In genomic region chr2:11182951-11183350, GRCh38 we compare ENCODE assay signal across 37 cellular contexts.
"Had no signal": no experiment of that assay in that cellular context is flagged by ENCODE, and none has a peak within 500 bp of the region (broad histone marks: within the 10 kb centered on the region; RNA-seq: fewer than 3 reads in every experiment).

No MANE protein-coding gene starts in this region.

- H3K27ac ChIP-seq: ascending aorta, VCaP had no signal

- FAIRE-seq: colon, TTC549 had no signal

- H3K27me3 ChIP-seq: ascending aorta had no signal

- H3K9me3 Mint-ChIP-seq: activated B cell treated with CpG ODN at 0.5 μM for 24 hours; activated CD4-positive, alpha-beta memory T cell treated with anti-CD3 and anti-CD28 coated beads for 36 hours; activated CD4-positive, alpha-beta T cell treated with anti-CD3 and anti-CD28 coated beads, Interleukin-2, amount 10 ng/mL, durations not matched to agents 24 days and 14 days; activated CD8-positive, alpha-beta T cell treated with anti-CD3 and anti-CD28 coated beads for 36 hours; activated naive CD4-positive, alpha-beta T cell treated with anti-CD3 and anti-CD28 coated beads for 36 hours; activated naive CD8-positive, alpha-beta T cell treated with anti-CD3 and anti-CD28 coated beads, Interleukin-2, amount 10 ng/mL, durations not matched to agents 7 days and 5 days; activated naive CD8-positive, alpha-beta T cell treated with anti-CD3 and anti-CD28 coated beads, Interleukin-2, amount 50 U/mL, for 24 hours; activated T-cell treated with anti-CD3 and anti-CD28 coated beads, Interleukin-2, amount 50 U/mL, for 4 hours; activated T-cell treated with anti-CD3 and anti-CD28 coated beads, Interleukin-2, amount 50 U/mL, for 72 hours; activated T-helper 1 cell treated with anti-CD3 and anti-CD28 coated beads, Interleukin-12 subunit alpha, Interleukin-12 subunit beta, Interleukin-2, Interleukin-4 antibody, amounts not matched to agents 30 ng/mL and 10 ng/mL and 1 ng/mL, durations not matched to agents 14 hours and 24 hours and 36 hours; activated T-helper 17 cell treated with anti-CD3 and anti-CD28 coated beads, Interleukin-2, amount 50 U/mL, for 72 hours; brain; T-helper 1 cell treated with Interleukin-12 subunit alpha and Interleukin-12 subunit beta and Interleukin-4 antibody, amounts not matched to agents 30 μg/mL and 1 μg/mL, for 36 hours; T-helper 2 cell treated with Interferon-gamma antibody and Interleukin-4, amounts not matched to agents 5 μg/mL and 100 μg/mL, for 36 hours had no signal

- H3K4me1 Mint-ChIP-seq: activated B cell treated with CpG ODN at 0.5 μM for 24 hours; activated CD4-positive, alpha-beta T cell treated with anti-CD3 and anti-CD28 coated beads, Interleukin-2, amount 10 ng/mL, durations not matched to agents 24 days and 14 days; activated naive CD8-positive, alpha-beta T cell treated with anti-CD3 and anti-CD28 coated beads, Interleukin-2, amount 10 ng/mL, durations not matched to agents 7 days and 5 days; activated naive CD8-positive, alpha-beta T cell treated with anti-CD3 and anti-CD28 coated beads, Interleukin-2, amount 50 U/mL, for 24 hours; activated T-helper 17 cell treated with anti-CD3 and anti-CD28 coated beads, Interleukin-2, amount 50 U/mL, for 72 hours had no signal

- DNase-seq: activated B cell treated with CpG ODN at 0.5 μM for 24 hours; activated CD4-positive, alpha-beta memory T cell treated with anti-CD3 and anti-CD28 coated beads for 36 hours; activated CD4-positive, alpha-beta T cell treated with anti-CD3 and anti-CD28 coated beads for 4 hours; activated CD4-positive, alpha-beta T cell treated with anti-CD3 and anti-CD28 coated beads, Interleukin-2, amount 10 ng/mL, durations not matched to agents 24 days and 14 days; activated CD4-positive, alpha-beta T cell treated with anti-CD3 and anti-CD28 coated beads, Interleukin-2, amount 50 U/mL, for 1 hour; activated CD4-positive, alpha-beta T cell treated with anti-CD3 and anti-CD28 coated beads, Interleukin-2, amount 50 U/mL, for 4 hours; activated CD4-positive, CD25-positive, alpha-beta regulatory T cell treated with anti-CD3 and anti-CD28 coated beads, Interleukin-2, amount 50 U/mL, for 72 hours; activated CD8-positive, alpha-beta memory T cell treated with anti-CD3 and anti-CD28 coated beads, Interleukin-2, amount 50 U/mL, for 4 hours; activated CD8-positive, alpha-beta T cell treated with anti-CD3 and anti-CD28 coated beads for 36 hours; activated effector memory CD4-positive, alpha-beta T cell treated with anti-CD3 and anti-CD28 coated beads, Interleukin-2, amount 50 U/mL, for 16 hours; activated gamma-delta T cell treated with Interleukin-2 at 50 U/mL for 16 hours; activated naive CD4-positive, alpha-beta T cell; activated naive CD4-positive, alpha-beta T cell treated with anti-CD3 and anti-CD28 coated beads for 36 hours; activated naive CD4-positive, alpha-beta T cell treated with anti-CD3 and anti-CD28 coated beads, Interleukin-2, amount 50 U/mL, for 16 hours; activated naive CD8-positive, alpha-beta T cell treated with anti-CD3 and anti-CD28 coated beads, Interleukin-2, amount 10 ng/mL, durations not matched to agents 7 days and 5 days; activated naive CD8-positive, alpha-beta T cell treated with anti-CD3 and anti-CD28 coated beads, Interleukin-2, amount 50 U/mL, for 24 hours; activated T-cell treated with anti-CD3 and anti-CD28 coated beads for 4 hours; activated T-cell treated with anti-CD3 and anti-CD28 coated beads, Interleukin-2, amount 50 U/mL, for 1 hour; activated T-cell treated with anti-CD3 and anti-CD28 coated beads, Interleukin-2, amount 50 U/mL, for 4 hours; activated T-cell treated with anti-CD3 and anti-CD28 coated beads, Interleukin-2, amount 50 U/mL, for 72 hours; amygdala; anterior cingulate cortex; central memory CD4-positive, alpha-beta T cell; cerebellar nuclear complex; T-helper 1 cell; T-helper 2 cell; T-helper 9 cell had no signal

- H3K9me3 ChIP-seq: ascending aorta had no signal

- H3K36me3 Mint-ChIP-seq: activated CD4-positive, alpha-beta memory T cell treated with anti-CD3 and anti-CD28 coated beads for 36 hours; activated naive CD8-positive, alpha-beta T cell treated with anti-CD3 and anti-CD28 coated beads, Interleukin-2, amount 10 ng/mL, durations not matched to agents 7 days and 5 days had no signal

- H3K27me3 Mint-ChIP-seq: activated B cell treated with CpG ODN at 0.5 μM for 24 hours; activated CD4-positive, alpha-beta memory T cell treated with anti-CD3 and anti-CD28 coated beads for 36 hours; activated CD4-positive, alpha-beta T cell treated with anti-CD3 and anti-CD28 coated beads, Interleukin-2, amount 10 ng/mL, durations not matched to agents 24 days and 14 days; activated CD8-positive, alpha-beta T cell treated with anti-CD3 and anti-CD28 coated beads for 36 hours; activated naive CD8-positive, alpha-beta T cell; activated naive CD8-positive, alpha-beta T cell treated with anti-CD3 and anti-CD28 coated beads, Interleukin-2, amount 10 ng/mL, durations not matched to agents 7 days and 5 days; activated naive CD8-positive, alpha-beta T cell treated with anti-CD3 and anti-CD28 coated beads, Interleukin-2, amount 50 U/mL, for 24 hours; activated T-helper 17 cell treated with anti-CD3 and anti-CD28 coated beads, Interleukin-2, amount 50 U/mL, for 72 hours; brain had no signal

- H3K27ac Mint-ChIP-seq: activated B cell treated with CpG ODN at 0.5 μM for 24 hours; activated CD4-positive, alpha-beta memory T cell treated with anti-CD3 and anti-CD28 coated beads for 36 hours; activated CD4-positive, alpha-beta T cell treated with anti-CD3 and anti-CD28 coated beads, Interleukin-2, amount 10 ng/mL, durations not matched to agents 24 days and 14 days; activated CD8-positive, alpha-beta T cell treated with anti-CD3 and anti-CD28 coated beads for 36 hours; activated naive CD4-positive, alpha-beta T cell treated with anti-CD3 and anti-CD28 coated beads for 36 hours; activated naive CD8-positive, alpha-beta T cell; activated naive CD8-positive, alpha-beta T cell treated with anti-CD3 and anti-CD28 coated beads, Interleukin-2, amount 10 ng/mL, durations not matched to agents 7 days and 5 days; activated naive CD8-positive, alpha-beta T cell treated with anti-CD3 and anti-CD28 coated beads, Interleukin-2, amount 50 U/mL, for 24 hours; activated T-cell treated with anti-CD3 and anti-CD28 coated beads, Interleukin-2, amount 50 U/mL, for 72 hours; activated T-helper 1 cell treated with anti-CD3 and anti-CD28 coated beads, Interleukin-12 subunit alpha, Interleukin-12 subunit beta, Interleukin-2, Interleukin-4 antibody, amounts not matched to agents 30 ng/mL and 10 ng/mL and 1 ng/mL, durations not matched to agents 14 hours and 24 hours and 36 hours; activated T-helper 17 cell treated with anti-CD3 and anti-CD28 coated beads, Interleukin-2, amount 50 U/mL, for 72 hours; brain; T-helper 1 cell treated with Interleukin-12 subunit alpha and Interleukin-12 subunit beta and Interleukin-4 antibody, amounts not matched to agents 30 μg/mL and 1 μg/mL, for 36 hours; T-helper 2 cell treated with Interferon-gamma antibody and Interleukin-4, amounts not matched to agents 5 μg/mL and 100 μg/mL, for 36 hours had no signal

- H3K4me3 Mint-ChIP-seq: activated B cell treated with CpG ODN at 0.5 μM for 24 hours; activated CD4-positive, alpha-beta memory T cell treated with anti-CD3 and anti-CD28 coated beads for 36 hours; activated CD4-positive, alpha-beta T cell treated with anti-CD3 and anti-CD28 coated beads, Interleukin-2, amount 10 ng/mL, durations not matched to agents 24 days and 14 days; activated CD8-positive, alpha-beta T cell treated with anti-CD3 and anti-CD28 coated beads for 36 hours; activated naive CD4-positive, alpha-beta T cell treated with anti-CD3 and anti-CD28 coated beads for 36 hours; activated naive CD8-positive, alpha-beta T cell; activated naive CD8-positive, alpha-beta T cell treated with anti-CD3 and anti-CD28 coated beads, Interleukin-2, amount 10 ng/mL, durations not matched to agents 7 days and 5 days; activated naive CD8-positive, alpha-beta T cell treated with anti-CD3 and anti-CD28 coated beads, Interleukin-2, amount 50 U/mL, for 24 hours; activated T-cell treated with anti-CD3 and anti-CD28 coated beads, Interleukin-2, amount 50 U/mL, for 4 hours; activated T-cell treated with anti-CD3 and anti-CD28 coated beads, Interleukin-2, amount 50 U/mL, for 72 hours; activated T-helper 1 cell treated with anti-CD3 and anti-CD28 coated beads, Interleukin-12 subunit alpha, Interleukin-12 subunit beta, Interleukin-2, Interleukin-4 antibody, amounts not matched to agents 30 ng/mL and 10 ng/mL and 1 ng/mL, durations not matched to agents 14 hours and 24 hours and 36 hours; activated T-helper 17 cell treated with anti-CD3 and anti-CD28 coated beads, Interleukin-2, amount 50 U/mL, for 72 hours; brain; T-helper 1 cell treated with Interleukin-12 subunit alpha and Interleukin-12 subunit beta and Interleukin-4 antibody, amounts not matched to agents 30 μg/mL and 1 μg/mL, for 36 hours; T-helper 2 cell treated with Interferon-gamma antibody and Interleukin-4, amounts not matched to agents 5 μg/mL and 100 μg/mL, for 36 hours had no signal

- H3K4me1 ChIP-seq: ascending aorta had no signal

- ATAC-seq: activated CD8-positive, alpha-beta T cell treated with anti-CD3 and anti-CD28 coated beads for 36 hours; activated naive CD8-positive, alpha-beta T cell treated with anti-CD3 and anti-CD28 coated beads, Interleukin-2, amount 50 U/mL, for 24 hours; activated T-cell treated with anti-CD3 and anti-CD28 coated beads, Interleukin-2, amount 50 U/mL, for 4 hours; activated T-cell treated with anti-CD3 and anti-CD28 coated beads, Interleukin-2, amount 50 U/mL, for 72 hours; activated T-helper 17 cell treated with anti-CD3 and anti-CD28 coated beads, Interleukin-2, amount 50 U/mL, for 72 hours had no signal

- H3K4me3 ChIP-seq: ascending aorta had no signal
